In genomic region chr1:177656598-177656997, GRCh38 we compare ENCODE assay signal across 2 cellular contexts.
TF ChIP-seq lines count a peak whose summit lies in the region.

No MANE protein-coding gene starts in this region.

TF ChIP-seq in liver, 16 proteins besides CTCF, POLR2A, EP300 and RAD21 (continued from another document):
- TF ChIP-seq REST (IDR thresholded peaks at IDR 0.05) (no peak), ZBTB33 (IDR thresholded peaks at IDR 0.05) (no peak), FOXA2 (IDR thresholded peaks at IDR 0.05) (no peak), TAF1 (conservative IDR thresholded peaks at IDR 0.05) (no peak), YY1 (IDR thresholded peaks at IDR 0.05) (peak; percentile 28)
TF ChIP-seq in liver: peak in this region for 5.

TF ChIP-seq in HepG2, 621 proteins besides CTCF, POLR2A, EP300 and RAD21 (continued from another document):
- TF ChIP-seq, protein P1, sequence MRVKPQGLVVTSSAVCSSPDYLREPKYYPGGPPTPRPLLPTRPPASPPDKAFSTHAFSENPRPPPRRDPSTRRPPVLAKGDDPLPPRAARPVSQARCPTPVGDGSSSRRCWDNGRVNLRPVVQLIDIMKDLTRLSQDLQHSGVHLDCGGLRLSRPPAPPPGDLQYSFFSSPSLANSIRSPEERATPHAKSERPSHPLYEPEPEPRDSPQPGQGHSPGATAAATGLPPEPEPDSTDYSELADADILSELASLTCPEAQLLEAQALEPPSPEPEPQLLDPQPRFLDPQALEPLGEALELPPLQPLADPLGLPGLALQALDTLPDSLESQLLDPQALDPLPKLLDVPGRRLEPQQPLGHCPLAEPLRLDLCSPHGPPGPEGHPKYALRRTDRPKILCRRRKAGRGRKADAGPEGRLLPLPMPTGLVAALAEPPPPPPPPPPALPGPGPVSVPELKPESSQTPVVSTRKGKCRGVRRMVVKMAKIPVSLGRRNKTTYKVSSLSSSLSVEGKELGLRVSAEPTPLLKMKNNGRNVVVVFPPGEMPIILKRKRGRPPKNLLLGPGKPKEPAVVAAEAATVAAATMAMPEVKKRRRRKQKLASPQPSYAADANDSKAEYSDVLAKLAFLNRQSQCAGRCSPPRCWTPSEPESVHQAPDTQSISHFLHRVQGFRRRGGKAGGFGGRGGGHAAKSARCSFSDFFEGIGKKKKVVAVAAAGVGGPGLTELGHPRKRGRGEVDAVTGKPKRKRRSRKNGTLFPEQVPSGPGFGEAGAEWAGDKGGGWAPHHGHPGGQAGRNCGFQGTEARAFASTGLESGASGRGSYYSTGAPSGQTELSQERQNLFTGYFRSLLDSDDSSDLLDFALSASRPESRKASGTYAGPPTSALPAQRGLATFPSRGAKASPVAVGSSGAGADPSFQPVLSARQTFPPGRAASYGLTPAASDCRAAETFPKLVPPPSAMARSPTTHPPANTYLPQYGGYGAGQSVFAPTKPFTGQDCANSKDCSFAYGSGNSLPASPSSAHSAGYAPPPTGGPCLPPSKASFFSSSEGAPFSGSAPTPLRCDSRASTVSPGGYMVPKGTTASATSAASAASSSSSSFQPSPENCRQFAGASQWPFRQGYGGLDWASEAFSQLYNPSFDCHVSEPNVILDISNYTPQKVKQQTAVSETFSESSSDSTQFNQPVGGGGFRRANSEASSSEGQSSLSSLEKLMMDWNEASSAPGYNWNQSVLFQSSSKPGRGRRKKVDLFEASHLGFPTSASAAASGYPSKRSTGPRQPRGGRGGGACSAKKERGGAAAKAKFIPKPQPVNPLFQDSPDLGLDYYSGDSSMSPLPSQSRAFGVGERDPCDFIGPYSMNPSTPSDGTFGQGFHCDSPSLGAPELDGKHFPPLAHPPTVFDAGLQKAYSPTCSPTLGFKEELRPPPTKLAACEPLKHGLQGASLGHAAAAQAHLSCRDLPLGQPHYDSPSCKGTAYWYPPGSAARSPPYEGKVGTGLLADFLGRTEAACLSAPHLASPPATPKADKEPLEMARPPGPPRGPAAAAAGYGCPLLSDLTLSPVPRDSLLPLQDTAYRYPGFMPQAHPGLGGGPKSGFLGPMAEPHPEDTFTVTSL (CRISPR knock-in tag; IDR thresholded peaks at IDR 0.05; ENCODE audit: borderline replicate concordance) = no peak
- TF ChIP-seq ZNF781 (CRISPR knock-in tag; IDR thresholded peaks at IDR 0.05; ENCODE audit: borderline replicate concordance, not compliant biosample characterization) (no peak), KDM5B (CRISPR knock-in tag; IDR thresholded peaks at IDR 0.05; ENCODE audit: borderline replicate concordance) (no peak), SNAI1 (CRISPR knock-in tag; IDR thresholded peaks at IDR 0.05; ENCODE audit: borderline replicate concordance) (no peak), RFX1 (IDR thresholded peaks at IDR 0.05) (no peak), SMAD1 (CRISPR knock-in tag; IDR thresholded peaks at IDR 0.05; ENCODE audit: borderline replicate concordance, low read depth) (no peak), ZNF713 (CRISPR knock-in tag; IDR thresholded peaks at IDR 0.05) (no peak), HMG20A (CRISPR knock-in tag; IDR thresholded peaks at IDR 0.05; ENCODE audit: borderline replicate concordance) (no peak), XBP1 (CRISPR knock-in tag; IDR thresholded peaks at IDR 0.05) (no peak), ZNF598 (CRISPR knock-in tag; IDR thresholded peaks at IDR 0.05; ENCODE audit: borderline replicate concordance) (no peak), ZNF652 (CRISPR knock-in tag; IDR thresholded peaks at IDR 0.05; ENCODE audit: borderline replicate concordance, low read depth) (no peak)
- TF ChIP-seq, protein P2, sequence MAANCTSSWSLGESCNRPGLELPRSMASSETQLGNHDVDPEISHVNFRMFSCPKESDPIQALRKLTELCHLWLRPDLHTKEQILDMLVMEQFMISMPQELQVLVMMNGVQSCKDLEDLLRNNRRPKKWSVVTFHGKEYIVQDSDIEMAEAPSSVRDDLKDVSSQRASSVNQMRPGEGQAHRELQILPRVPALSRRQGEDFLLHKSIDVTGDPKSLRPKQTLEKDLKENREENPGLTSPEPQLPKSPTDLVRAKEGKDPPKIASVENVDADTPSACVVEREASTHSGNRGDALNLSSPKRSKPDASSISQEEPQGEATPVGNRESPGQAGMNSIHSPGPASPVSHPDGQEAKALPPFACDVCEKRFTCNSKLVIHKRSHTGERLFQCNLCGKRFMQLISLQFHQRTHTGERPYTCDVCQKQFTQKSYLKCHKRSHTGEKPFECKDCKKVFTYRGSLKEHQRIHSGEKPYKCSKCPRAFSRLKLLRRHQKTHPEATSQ (CRISPR knock-in tag; IDR thresholded peaks at IDR 0.05; ENCODE audit: borderline replicate concordance) = no peak
- TF ChIP-seq, protein P3, sequence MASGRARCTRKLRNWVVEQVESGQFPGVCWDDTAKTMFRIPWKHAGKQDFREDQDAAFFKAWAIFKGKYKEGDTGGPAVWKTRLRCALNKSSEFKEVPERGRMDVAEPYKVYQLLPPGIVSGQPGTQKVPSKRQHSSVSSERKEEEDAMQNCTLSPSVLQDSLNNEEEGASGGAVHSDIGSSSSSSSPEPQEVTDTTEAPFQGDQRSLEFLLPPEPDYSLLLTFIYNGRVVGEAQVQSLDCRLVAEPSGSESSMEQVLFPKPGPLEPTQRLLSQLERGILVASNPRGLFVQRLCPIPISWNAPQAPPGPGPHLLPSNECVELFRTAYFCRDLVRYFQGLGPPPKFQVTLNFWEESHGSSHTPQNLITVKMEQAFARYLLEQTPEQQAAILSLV (CRISPR knock-in tag; IDR thresholded peaks at IDR 0.05; ENCODE audit: borderline replicate concordance) = no peak
